In the genomic region with DNA sequence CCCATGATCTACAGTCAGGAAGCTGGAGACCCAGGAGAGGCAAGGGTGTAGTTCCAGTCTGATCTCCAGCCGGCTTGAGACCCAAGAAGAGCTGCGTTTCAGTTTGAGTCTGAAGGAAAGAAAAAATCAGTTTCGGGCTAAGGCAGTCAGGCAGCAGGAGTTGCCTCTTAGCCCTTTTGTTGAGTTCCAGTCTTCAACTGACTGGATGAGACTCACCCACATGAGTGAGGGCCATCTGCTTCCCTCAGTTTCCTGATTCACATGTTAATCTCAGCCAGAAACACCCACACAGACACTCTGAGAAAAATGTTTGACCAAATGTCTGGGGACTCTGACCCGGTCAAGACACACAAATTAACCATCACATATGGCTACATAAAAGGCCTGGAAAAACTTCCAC, we compare ENCODE assay signal across 20 cellular contexts.
DNase-seq lines count a peak whose midpoint lies in the region; ATAC-seq, FAIRE-seq and TF ChIP-seq lines count a peak whose summit lies in the region.
"Had no signal": no experiment of that assay in that cellular context is flagged by ENCODE, and none has a peak within 500 bp of the region (broad histone marks: within the 10 kb centered on the region; RNA-seq: fewer than 3 reads in every experiment).

No MANE protein-coding gene starts in this region.

- peaks cover 3% of the 10 kb centered on the region for H3K27me3 Mint-ChIP-seq in nephron progenitor cell (ENCODE audit: low read depth, poor library complexity)

- H3K9me3 ChIP-seq in K562 (replicated peaks; ENCODE audit: control insufficient read depth, insufficient read depth, low read depth, low read length) (no peaks in the 10 kb centered on the region), esophagus muscularis mucosa (no peaks in the 10 kb centered on the region), transverse colon (no peaks in the 10 kb centered on the region), breast epithelium (no peaks in the 10 kb centered on the region)
- H3K9me3 ChIP-seq: BLaER1 had no signal

- H3K27me3 ChIP-seq in K562 (ENCODE audit: control insufficient read depth in 2 of 2, insufficient read depth in 2 of 2, low read length in 2 of 2) (peaks cover 0 to 4% of the 10 kb centered on the region in 2 experiments; a peak in 1 of 5 replicates), esophagus muscularis mucosa (no peaks in the 10 kb centered on the region), transverse colon (no peaks in the 10 kb centered on the region), breast epithelium (no peaks in the 10 kb centered on the region)
- H3K27me3 ChIP-seq: BLaER1 had no signal

- peak overlapping the region; percentile 44; the same call in 1 of the 2 replicates for H2AFZ ChIP-seq in K562 (ENCODE audit: low read depth, low read length)

- no peaks in the 10 kb centered on the region for H3K36me3 Mint-ChIP-seq in nephron progenitor cell (ENCODE audit: low read depth)
- H3K36me3 Mint-ChIP-seq: CD8-positive, alpha-beta T cell had no signal

- H3K4me1 ChIP-seq in K562 (replicated peaks in 1 of 2; ENCODE audit: control insufficient read depth in 2 of 2, insufficient read depth in 2 of 2, low read length in 2 of 2) (no peaks in the 10 kb centered on the region), esophagus muscularis mucosa (no peaks in the 10 kb centered on the region), transverse colon (no peaks in the 10 kb centered on the region), breast epithelium (no peaks in the 10 kb centered on the region)
- H3K4me1 ChIP-seq: BLaER1 had no signal

- H3K79me2 ChIP-seq in K562 (ENCODE audit: control insufficient read depth, insufficient read depth, low read length): no peaks in the 10 kb centered on the region

- WGBS in K562 (ENCODE audit: insufficient coverage, low coverage, missing lambda C conversion rate): 10% methylated on average over 4 of the region's 4 CpGs
- 64% methylated on average over 4 of the region's 4 CpGs for WGBS in esophagus muscularis mucosa
- WGBS in transverse colon (ENCODE audit: low coverage in 1 of 2), 2 donors: 67% methylated on average over 4 of the region's 4 CpGs; no CpG with 5 or more reads in 1 of the 2 donors

- no peak for TF ChIP-seq POLR2A in K562 (conservative IDR thresholded peaks at IDR 0.05)
- TF ChIP-seq POLR2A in esophagus muscularis mucosa (IDR thresholded peaks at IDR 0.05; ENCODE audit: low read depth): no peak
- no peak for TF ChIP-seq POLR2A in transverse colon (IDR thresholded peaks at IDR 0.05)
- no peak for TF ChIP-seq POLR2A in breast epithelium (IDR thresholded peaks at IDR 0.05)

- H3K4me3 Mint-ChIP-seq in nephron progenitor cell: no peak overlapping the region
- H3K4me3 Mint-ChIP-seq: CD8-positive, alpha-beta T cell had no signal

- POLR2A ChIA-PET in K562 (lab: Yijun Ruan, JAX): interaction anchor here (1.9 kb wide), 1 partner anchor 25 kb away, joined by 4 read pairs; no protein-coding TSS in a partner anchor

- peak overlapping the region; percentile 24 for H3K27ac Mint-ChIP-seq in nephron progenitor cell
- H3K27ac Mint-ChIP-seq: CD8-positive, alpha-beta T cell had no signal

- no peaks in the 10 kb centered on the region for H3K9me1 ChIP-seq in K562 (ENCODE audit: control insufficient read depth, insufficient read depth, low read length)

- H3K9ac ChIP-seq in K562 (ENCODE audit: insufficient read depth in 1 of 2, low read depth in 2 of 2, low read length in 2 of 2): no peak overlapping the region
- H3K9ac ChIP-seq: BLaER1 had no signal

- no peak for TF ChIP-seq RAD21 in K562 (CRISPR knock-in tag; conservative IDR thresholded peaks at IDR 0.05 in 1 of 2, IDR thresholded peaks at IDR 0.05 in 1 of 2)

- intact Hi-C loops in K562 (cut with micrococcal nuclease) (no loop called here), esophagus muscularis mucosa (cut with DNase I) (no loop called here), transverse colon (cut with DNase I; ENCODE audit: low total_unique reads) (no loop called here), breast epithelium (cut with DNase I; ENCODE audit: low total_unique reads) (no loop called here)

- CTCF ChIA-PET in K562 (lab: Yijun Ruan, JAX; ENCODE audit: low intra/inter-chr PET ratio): no interaction called here

- no peaks in the 10 kb centered on the region for H4K20me1 ChIP-seq in K562 (replicated peaks; ENCODE audit: control insufficient read depth, insufficient read depth, low read length)
- H4K20me1 ChIP-seq: BLaER1 had no signal

- peaks cover 11% of the 10 kb centered on the region for H3K4me1 Mint-ChIP-seq in nephron progenitor cell

- TF ChIP-seq CTCF in GM12865 (IDR thresholded peaks at IDR 0.05; ENCODE audit: insufficient read depth, low read depth, low read length, missing control alignments) (no peak), K562 (IDR thresholded peaks at IDR 0.05 in 2 of 3, conservative IDR thresholded peaks at IDR 0.05 in 1 of 3; ENCODE audit: insufficient read depth in 2 of 3, low read depth in 1 of 3, low read length in 3 of 3) (no peak), nephron progenitor cell (IDR thresholded peaks at IDR 0.05) (no peak), esophagus muscularis mucosa (IDR thresholded peaks at IDR 0.05) (no peak), transverse colon (IDR thresholded peaks at IDR 0.05) (no peak), breast epithelium (IDR thresholded peaks at IDR 0.05) (no peak)

- no peaks in the 10 kb centered on the region for H3K9me3 Mint-ChIP-seq in nephron progenitor cell
- H3K9me3 Mint-ChIP-seq: CD8-positive, alpha-beta T cell had no signal

- no TSS peak for BruUV-seq in K562 (replicated peaks; lab: Mats Ljungman, UMichigan)

- ATAC-seq in HG02852 (IDR thresholded peaks at IDR 0.05; ENCODE audit: unreplicated experiment) (peak; percentile 50), K562 (no peak; the same call in 1 of the 3 replicates), GM18498 (IDR thresholded peaks at IDR 0.05; ENCODE audit: unreplicated experiment) (no peak)
- ATAC-seq: CD8-positive, alpha-beta T cell had no signal

- in situ Hi-C loops in K562 (cut with MboI): no loop called here
- in situ Hi-C loops in transverse colon (cut with MboI; ENCODE audit: low pct_ligation_motif_present in 1 of 4, low pct_unique_long_range_greater_than_20kb in 1 of 4, low sequenced_read_pairs in 3 of 4): no loop called here

- H3K36me3 ChIP-seq in K562 (ENCODE audit: control insufficient read depth, insufficient read depth, low read length): no peaks in the 10 kb centered on the region
- no peaks in the 10 kb centered on the region for H3K36me3 ChIP-seq in esophagus muscularis mucosa
- H3K36me3 ChIP-seq in transverse colon: no peaks in the 10 kb centered on the region
- H3K36me3 ChIP-seq in breast epithelium: no peaks in the 10 kb centered on the region
- H3K36me3 ChIP-seq: BLaER1 had no signal

- H3K4me3 ChIP-seq in GM12865 (ENCODE audit: low read depth, low read length): no peak overlapping the region
- no peak overlapping the region for H3K4me3 ChIP-seq in K562
- H3K4me3 ChIP-seq in esophagus muscularis mucosa: no peak overlapping the region
- no peak overlapping the region for H3K4me3 ChIP-seq in transverse colon
- no peak overlapping the region for H3K4me3 ChIP-seq in breast epithelium
- H3K4me3 ChIP-seq: BLaER1 had no signal

- FAIRE-seq in K562 (lab: Jason Lieb, UNC): no peak

- TF ChIP-seq EP300 in K562 (IDR thresholded peaks at IDR 0.05; ENCODE audit: low read length) (no peak), esophagus muscularis mucosa (IDR thresholded peaks at IDR 0.05) (no peak), transverse colon (IDR thresholded peaks at IDR 0.05; ENCODE audit: low read depth) (no peak)

- peak; percentile 51 for DNase-seq in GM12865 (ENCODE audit: low read depth)
- no peak for DNase-seq in K562 (ENCODE audit: extremely low read depth in 1 of 4, low spot score in 3 of 4)
- DNase-seq in nephron progenitor cell: no peak
- no peak for DNase-seq in esophagus muscularis mucosa (ENCODE audit: extremely low spot score)
- no peak for DNase-seq in transverse colon
- DNase-seq in breast epithelium (ENCODE audit: low spot score in 2 of 2): no peak
- DNase-seq: 8988T; CD8-positive, alpha-beta T cell; H7; KBM-7; NCI-H1048; NCI-H1436 treated with DMSO at 0.1 percent for 48 hours; NCI-H2029 treated with DMSO at 0.1 percent for 48 hours; NCI-H2171 treated with DMSO at 0.1 percent for 48 hours; NCI-H446 treated with DMSO at 0.1 percent for 48 hours; OCI-M1; SHP77 treated with DMSO at 0.1 percent for 48 hours had no signal

- H3K27ac ChIP-seq in K562 (ENCODE audit: extremely low read depth, low read depth, low read length): no peak overlapping the region
- no peak overlapping the region for H3K27ac ChIP-seq in esophagus muscularis mucosa (replicated peaks in 1 of 4)
- no peak overlapping the region for H3K27ac ChIP-seq in transverse colon
- no peak overlapping the region for H3K27ac ChIP-seq in breast epithelium
- H3K27ac ChIP-seq: BLaER1 had no signal

- H3K4me2 ChIP-seq in K562 (ENCODE audit: insufficient read depth, low read length): no peak overlapping the region
- H3K4me2 ChIP-seq: BLaER1 had no signal

TF ChIP-seq in K562, 482 proteins besides CTCF, POLR2A, EP300 and RAD21 (continues in another document):
- no peak for TF ChIP-seq FOXJ3 (CRISPR knock-in tag; IDR thresholded peaks at IDR 0.05)
- TF ChIP-seq SMAD2 (IDR thresholded peaks at IDR 0.05; ENCODE audit: low read depth, low read length): no peak
- TF ChIP-seq ETV6 (IDR thresholded peaks at IDR 0.05; ENCODE audit: borderline replicate concordance in 1 of 2, low read depth in 2 of 2, low read length in 1 of 2): no peak
- no peak for TF ChIP-seq ETV6 (CRISPR knock-in tag; IDR thresholded peaks at IDR 0.05; ENCODE audit: borderline replicate concordance)
- TF ChIP-seq NONO (IDR thresholded peaks at IDR 0.05; ENCODE audit: low read depth in 2 of 2, low read length in 1 of 2): no peak
- no peak for TF ChIP-seq TBP (optimal IDR thresholded peaks at IDR 0.05; ENCODE audit: low read depth, low read length)
- TF ChIP-seq CC2D1A (IDR thresholded peaks at IDR 0.05): no peak
- TF ChIP-seq, protein P1, sequence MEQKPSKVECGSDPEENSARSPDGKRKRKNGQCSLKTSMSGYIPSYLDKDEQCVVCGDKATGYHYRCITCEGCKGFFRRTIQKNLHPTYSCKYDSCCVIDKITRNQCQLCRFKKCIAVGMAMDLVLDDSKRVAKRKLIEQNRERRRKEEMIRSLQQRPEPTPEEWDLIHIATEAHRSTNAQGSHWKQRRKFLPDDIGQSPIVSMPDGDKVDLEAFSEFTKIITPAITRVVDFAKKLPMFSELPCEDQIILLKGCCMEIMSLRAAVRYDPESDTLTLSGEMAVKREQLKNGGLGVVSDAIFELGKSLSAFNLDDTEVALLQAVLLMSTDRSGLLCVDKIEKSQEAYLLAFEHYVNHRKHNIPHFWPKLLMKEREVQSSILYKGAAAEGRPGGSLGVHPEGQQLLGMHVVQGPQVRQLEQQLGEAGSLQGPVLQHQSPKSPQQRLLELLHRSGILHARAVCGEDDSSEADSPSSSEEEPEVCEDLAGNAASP (IDR thresholded peaks at IDR 0.05): no peak
- TF ChIP-seq ZNF431 (CRISPR knock-in tag; IDR thresholded peaks at IDR 0.05): no peak
- TF ChIP-seq ZNF551 (CRISPR knock-in tag; IDR thresholded peaks at IDR 0.05): no peak
- TF ChIP-seq ZNF780A (CRISPR knock-in tag; IDR thresholded peaks at IDR 0.05): no peak
